ENCODE assay signal across 2 cellular contexts in genomic region chr1:67619080-67619479, GRCh38.
TF ChIP-seq lines count a peak whose summit lies in the region.

No MANE protein-coding gene starts in this region.

TF ChIP-seq in SK-N-SH, 30 proteins besides CTCF, POLR2A, EP300 and RAD21 (continued from another document):
- TF ChIP-seq, protein P1, sequence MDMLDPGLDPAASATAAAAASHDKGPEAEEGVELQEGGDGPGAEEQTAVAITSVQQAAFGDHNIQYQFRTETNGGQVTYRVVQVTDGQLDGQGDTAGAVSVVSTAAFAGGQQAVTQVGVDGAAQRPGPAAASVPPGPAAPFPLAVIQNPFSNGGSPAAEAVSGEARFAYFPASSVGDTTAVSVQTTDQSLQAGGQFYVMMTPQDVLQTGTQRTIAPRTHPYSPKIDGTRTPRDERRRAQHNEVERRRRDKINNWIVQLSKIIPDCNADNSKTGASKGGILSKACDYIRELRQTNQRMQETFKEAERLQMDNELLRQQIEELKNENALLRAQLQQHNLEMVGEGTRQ (IDR thresholded peaks at IDR 0.05; ENCODE audit: borderline replicate concordance, low read depth, low read length) = no peak
- TF ChIP-seq FOSL2 (IDR thresholded peaks at IDR 0.05; ENCODE audit: borderline replicate concordance, low read depth) = no peak
- no peak for TF ChIP-seq RCOR1 (IDR thresholded peaks at IDR 0.05; ENCODE audit: low read length)
- TF ChIP-seq REST (IDR thresholded peaks at IDR 0.05; ENCODE audit: low read depth, low read length) = no peak
- TF ChIP-seq JUND (IDR thresholded peaks at IDR 0.05) = no peak
- no peak for TF ChIP-seq CHD2 (IDR thresholded peaks at IDR 0.05; ENCODE audit: low read length, partially characterized antibody)
- TF ChIP-seq, protein P2, sequence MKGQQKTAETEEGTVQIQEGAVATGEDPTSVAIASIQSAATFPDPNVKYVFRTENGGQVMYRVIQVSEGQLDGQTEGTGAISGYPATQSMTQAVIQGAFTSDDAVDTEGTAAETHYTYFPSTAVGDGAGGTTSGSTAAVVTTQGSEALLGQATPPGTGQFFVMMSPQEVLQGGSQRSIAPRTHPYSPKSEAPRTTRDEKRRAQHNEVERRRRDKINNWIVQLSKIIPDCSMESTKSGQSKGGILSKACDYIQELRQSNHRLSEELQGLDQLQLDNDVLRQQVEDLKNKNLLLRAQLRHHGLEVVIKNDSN (IDR thresholded peaks at IDR 0.05; ENCODE audit: borderline replicate concordance, low read depth) = no peak

TF ChIP-seq in SK-N-SH treated with all-trans-retinoic acid at 6 μM for 48 hours, 23 proteins besides CTCF, POLR2A, EP300 and RAD21 (continued from another document):
- TF ChIP-seq, protein P3, sequence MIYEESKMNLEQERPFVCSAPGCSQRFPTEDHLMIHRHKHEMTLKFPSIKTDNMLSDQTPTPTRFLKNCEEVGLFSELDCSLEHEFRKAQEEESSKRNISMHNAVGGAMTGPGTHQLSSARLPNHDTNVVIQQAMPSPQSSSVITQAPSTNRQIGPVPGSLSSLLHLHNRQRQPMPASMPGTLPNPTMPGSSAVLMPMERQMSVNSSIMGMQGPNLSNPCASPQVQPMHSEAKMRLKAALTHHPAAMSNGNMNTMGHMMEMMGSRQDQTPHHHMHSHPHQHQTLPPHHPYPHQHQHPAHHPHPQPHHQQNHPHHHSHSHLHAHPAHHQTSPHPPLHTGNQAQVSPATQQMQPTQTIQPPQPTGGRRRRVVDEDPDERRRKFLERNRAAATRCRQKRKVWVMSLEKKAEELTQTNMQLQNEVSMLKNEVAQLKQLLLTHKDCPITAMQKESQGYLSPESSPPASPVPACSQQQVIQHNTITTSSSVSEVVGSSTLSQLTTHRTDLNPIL (CRISPR knock-in tag; IDR thresholded peaks at IDR 0.05; ENCODE audit: low read depth) = no peak
- TF ChIP-seq BACH2 (CRISPR knock-in tag; IDR thresholded peaks at IDR 0.05; ENCODE audit: borderline replicate concordance) (no peak), PPARA (CRISPR knock-in tag; IDR thresholded peaks at IDR 0.05; ENCODE audit: borderline replicate concordance) (no peak), CSRNP3 (CRISPR knock-in tag; IDR thresholded peaks at IDR 0.05) (no peak), GLIS3 (CRISPR knock-in tag; IDR thresholded peaks at IDR 0.05) (no peak), ZNF8 (CRISPR knock-in tag; IDR thresholded peaks at IDR 0.05) (no peak), RARB (CRISPR knock-in tag; IDR thresholded peaks at IDR 0.05) (no peak), ZC3H10 (CRISPR knock-in tag; IDR thresholded peaks at IDR 0.05) (no peak)
